In genomic region chr21:36744190-36744559, GRCh38 we compare ENCODE assay signal across 1 cellular context.
TF ChIP-seq lines count a peak whose summit lies in the region.

No MANE protein-coding gene starts in this region.

TF ChIP-seq in IMR-90, 13 proteins besides CTCF, POLR2A, EP300 and RAD21 (continued from another document):
- TF ChIP-seq USF2 (IDR thresholded peaks at IDR 0.05; ENCODE audit: low read depth, low read length) (no peak), CHD1 (IDR thresholded peaks at IDR 0.05; ENCODE audit: low read depth, low read length) (no peak), SMC3 (IDR thresholded peaks at IDR 0.05; ENCODE audit: low read depth, low read length) (no peak), MAFK (IDR thresholded peaks at IDR 0.05; ENCODE audit: low read depth, low read length) (no peak), FOS (IDR thresholded peaks at IDR 0.05; ENCODE audit: low read depth, low read length) (no peak), CEBPB (IDR thresholded peaks at IDR 0.05; ENCODE audit: low read depth, low read length) (no peak), RFX5 (IDR thresholded peaks at IDR 0.05; ENCODE audit: low read depth, low read length) (no peak), RCOR1 (IDR thresholded peaks at IDR 0.05; ENCODE audit: insufficient replicate concordance, low read length) (no peak), MAZ (IDR thresholded peaks at IDR 0.05; ENCODE audit: borderline replicate concordance, low read depth, low read length) (no peak), MXI1 (IDR thresholded peaks at IDR 0.05; ENCODE audit: borderline replicate concordance, low read depth, low read length) (no peak), ELK1 (IDR thresholded peaks at IDR 0.05; ENCODE audit: borderline replicate concordance, low read depth, low read length) (no peak)
